Comparison of ENCODE assay signal across 1 cellular context in genomic region chr20:11267131-11267761, GRCh38.
TF ChIP-seq lines count a peak whose summit lies in the region.

No MANE protein-coding gene starts in this region.

TF ChIP-seq in GM12878, 131 proteins besides CTCF, POLR2A, EP300 and RAD21 (continued from another document):
- TF ChIP-seq, protein P1, sequence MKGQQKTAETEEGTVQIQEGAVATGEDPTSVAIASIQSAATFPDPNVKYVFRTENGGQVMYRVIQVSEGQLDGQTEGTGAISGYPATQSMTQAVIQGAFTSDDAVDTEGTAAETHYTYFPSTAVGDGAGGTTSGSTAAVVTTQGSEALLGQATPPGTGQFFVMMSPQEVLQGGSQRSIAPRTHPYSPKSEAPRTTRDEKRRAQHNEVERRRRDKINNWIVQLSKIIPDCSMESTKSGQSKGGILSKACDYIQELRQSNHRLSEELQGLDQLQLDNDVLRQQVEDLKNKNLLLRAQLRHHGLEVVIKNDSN (IDR thresholded peaks at IDR 0.05; ENCODE audit: borderline replicate concordance, extremely low read length, insufficient read depth, low read depth, low read length) = no peak
- no peak for TF ChIP-seq HCFC1 (IDR thresholded peaks at IDR 0.05; ENCODE audit: low read length)
